ENCODE assay signal across 16 cellular contexts in the genomic region with DNA sequence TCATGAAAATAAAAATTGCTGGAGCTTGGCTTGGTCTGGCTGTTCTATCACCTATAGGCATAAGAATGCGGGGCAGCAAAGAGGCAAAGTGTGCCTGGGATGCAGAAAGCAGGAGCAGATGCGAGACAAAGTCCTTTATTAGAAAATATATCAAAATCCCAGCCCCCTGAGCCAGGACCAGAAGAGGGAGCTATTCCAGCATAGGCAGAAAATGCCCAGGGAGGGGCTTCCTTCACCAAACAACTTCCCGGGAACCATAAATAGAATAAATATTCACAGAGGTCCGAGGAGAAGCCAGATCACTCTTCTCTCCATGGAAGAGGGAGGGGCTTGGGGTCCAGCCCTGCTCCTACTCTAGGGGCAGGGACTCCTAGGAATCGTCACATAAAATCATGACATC. TPM values are rescaled to one million over a fixed set of nuclear protein-coding genes. Genes with fewer than 3 reads are reported as not detected.
DNase-seq lines count a peak whose midpoint lies in the region; ATAC-seq, FAIRE-seq and TF ChIP-seq lines count a peak whose summit lies in the region.
"Had no signal": no experiment of that assay in that cellular context is flagged by ENCODE, and none has a peak within 500 bp of the region (broad histone marks: within the 10 kb centered on the region; RNA-seq: fewer than 3 reads in every experiment).

No MANE protein-coding gene starts in this region.

- peaks cover 5% of the 10 kb centered on the region for H3K79me2 ChIP-seq in PC-9 (ENCODE audit: low read depth)

- H4K20me1 ChIP-seq in PC-9 (ENCODE audit: insufficient read depth), result no peaks in the 10 kb centered on the region

- no peak for ATAC-seq in A549
- ATAC-seq in HG03460 (IDR thresholded peaks at IDR 0.05; ENCODE audit: unreplicated experiment), result no peak
- ATAC-seq: CD8-positive, alpha-beta T cell had no signal

- H3K4me1 Mint-ChIP-seq in Calu3 (ENCODE audit: low read depth, unreplicated experiment), result peaks cover 8% of the 10 kb centered on the region

- BruUV-seq in Calu3 (replicated peaks; lab: Mats Ljungman, UMichigan) (no TSS peak), PC-9 (replicated peaks; lab: Mats Ljungman, UMichigan) (no TSS peak)

- no peaks in the 10 kb centered on the region for H3K27me3 Mint-ChIP-seq in Calu3 (ENCODE audit: unreplicated experiment)
- H3K27me3 Mint-ChIP-seq: naive B cell had no signal

- intact Hi-C loops in Calu3 (cut with micrococcal nuclease; ENCODE audit: unreplicated experiment) (no loop called here), PC-9 (cut with micrococcal nuclease; ENCODE audit: unreplicated experiment) (no loop called here)

- H3F3A ChIP-seq in PC-9 (ENCODE audit: insufficient read depth, low read depth), result peaks cover 7% of the 10 kb centered on the region; the same call in 1 of the 2 replicates

- H3K9me2 ChIP-seq in PC-9 (ENCODE audit: insufficient read depth), result no peaks in the 10 kb centered on the region

- peak; percentile 10; the same call in 1 of the 3 replicates for TF ChIP-seq CTCF in A549 (IDR thresholded peaks at IDR 0.05)
- TF ChIP-seq CTCF in Calu3 (IDR thresholded peaks at IDR 0.05; ENCODE audit: unreplicated experiment), result peak; percentile 13
- peak; percentile 27; the same call in 1 of the 2 replicates for TF ChIP-seq CTCF in PC-9 (conservative IDR thresholded peaks at IDR 0.05)
- peak; percentile 26 for TF ChIP-seq CTCF in fibroblast of the aortic adventitia (IDR thresholded peaks at IDR 0.05; ENCODE audit: insufficient read depth, low read length)

- H3K36me3 Mint-ChIP-seq in Calu3 (ENCODE audit: insufficient read depth, unreplicated experiment), result peaks cover 56% of the 10 kb centered on the region

- no peak overlapping the region for H3K27ac Mint-ChIP-seq in Calu3 (ENCODE audit: unreplicated experiment)
- H3K27ac Mint-ChIP-seq: CD8-positive, alpha-beta T cell had no signal

- POLR2A ChIA-PET in A549 (lab: Yijun Ruan, JAX), result no interaction called here
- POLR2A ChIA-PET in PC-9 (lab: Charles Lee; ENCODE audit: unreplicated experiment), result no interaction called here

- DNase-seq in A549 (ENCODE audit: low read depth in 1 of 2, low spot score in 1 of 2) (no peak), Calu3 (no peak), PC-9 (no peak), fibroblast of the aortic adventitia (ENCODE audit: low read depth) (no peak), putamen (ENCODE audit: low spot score) (no peak), small intestine (no peak)
- no peak for DNase-seq in stimulated activated CD4-positive, alpha-beta T cell treated with anti-CD3 and anti-CD28 coated beads, Interleukin-4, amount 100 ng/mL, for 24 hours
- DNase-seq: CD8-positive, alpha-beta T cell; effector memory CD4-positive, alpha-beta T cell; naive B cell; NCI-H1436; NCI-H524; Right ventricle myocardium superior had no signal

- H3K4me3 ChIP-seq in A549 (no peak overlapping the region), PC-9 (no peak overlapping the region), fibroblast of the aortic adventitia (ENCODE audit: low read depth, low read length) (no peak overlapping the region), small intestine (ENCODE audit: low read depth in 1 of 2, low read length in 2 of 2) (no peak overlapping the region)
- H3K4me3 ChIP-seq: right atrium auricular region had no signal

- H3K27me3 ChIP-seq in PC-9 (ENCODE audit: insufficient read depth, low read depth) (no peaks in the 10 kb centered on the region), small intestine (ENCODE audit: control insufficient read depth in 2 of 2, insufficient read depth in 2 of 2, low read length in 2 of 2) (no peaks in the 10 kb centered on the region)
- H3K27me3 ChIP-seq: right atrium auricular region had no signal

- H3K4me2 ChIP-seq in A549, result no peak overlapping the region
- H3K4me2 ChIP-seq in PC-9, result no peak overlapping the region

- H3K4me3 Mint-ChIP-seq in Calu3 (ENCODE audit: low read depth, unreplicated experiment), result no peak overlapping the region
- H3K4me3 Mint-ChIP-seq: CD8-positive, alpha-beta T cell had no signal

- peaks cover 11% of the 10 kb centered on the region for H3K36me3 ChIP-seq in PC-9 (ENCODE audit: low read depth)
- peaks cover 6 to 10% of the 10 kb centered on the region in 2 donors for H3K36me3 ChIP-seq in small intestine (ENCODE audit: control insufficient read depth in 2 of 2, insufficient read depth in 2 of 2, low read length in 2 of 2)

- H3K27ac ChIP-seq in A549 (no peak overlapping the region), PC-9 (no peak overlapping the region), small intestine (ENCODE audit: low read depth in 1 of 2, low read length in 1 of 2) (no peak overlapping the region)

- TF ChIP-seq RAD21 in A549 (conservative IDR thresholded peaks at IDR 0.05 in 1 of 2, IDR thresholded peaks at IDR 0.05 in 1 of 2), result no peak

- H3K4me1 ChIP-seq in A549 (peaks cover 11% of the 10 kb centered on the region; the same call in 2 of the 3 replicates), PC-9 (replicated peaks; ENCODE audit: insufficient read depth) (peaks cover 8% of the 10 kb centered on the region), small intestine (ENCODE audit: control insufficient read depth in 2 of 2, insufficient read depth in 1 of 2, low read depth in 1 of 2, low read length in 1 of 2) (peaks cover 0 to 6% of the 10 kb centered on the region in 2 donors)

- H3K9me3 ChIP-seq in A549 (no peaks in the 10 kb centered on the region), PC-9 (ENCODE audit: insufficient read depth, low read depth) (no peaks in the 10 kb centered on the region), small intestine (ENCODE audit: control insufficient read depth, low read depth) (no peaks in the 10 kb centered on the region)
- H3K9me3 ChIP-seq: right atrium auricular region had no signal

- WGBS in A549 (ENCODE audit: missing lambda C conversion rate), result 72% methylated on average over 5 of the region's 5 CpGs
- 62 to 68% (median 66%) methylated on average over 5 of the region's 5 CpGs for WGBS in small intestine, 3 donors

- H2AFZ ChIP-seq in PC-9, result no peak overlapping the region

- CTCF ChIA-PET in A549 (lab: Yijun Ruan, JAX) (interaction anchor here (0.6 to 3.2 kb wide), 5 partner anchors 10 to 37 kb away, joined by 3 to 14 read pairs (median 7); a partner anchor contains a TSS), Calu3 (lab: Charles Lee) (no interaction called here), PC-9 (lab: Charles Lee) (interaction anchor here (0.5 kb wide), 1 partner anchor 1142 kb away, joined by 4 read pairs; no protein-coding TSS in a partner anchor)

- no peak for TF ChIP-seq EP300 in A549 (IDR thresholded peaks at IDR 0.05)

- no peak for TF ChIP-seq POLR2A in A549 (IDR thresholded peaks at IDR 0.05; ENCODE audit: low read length)

- H3K9me3 Mint-ChIP-seq in Calu3 (ENCODE audit: low read depth, unreplicated experiment), result no peaks in the 10 kb centered on the region
- H3K9me3 Mint-ChIP-seq: CD8-positive, alpha-beta T cell; naive B cell had no signal

- FAIRE-seq in A549 (lab: Jason Lieb, UNC) (no peak), small intestine (lab: Jason Lieb, UNC) (no peak)
- FAIRE-seq: TTC549 had no signal

RNA-seq across cellular contexts. Expression of a gene that starts 5.0 kb away (rescaled TPM):
- polyA plus RNA-seq in A549 (2011; rRNA removed) (13.8 and 16.4 TPM in 2 replicates), A549 (2017; fragmentation: RNase III; extraction: RNeasy Plus Mini Kit Qiagen cat#74134 plus additional on column Dnase treatment) (13.5 to 16.1 TPM (median 14.1 TPM) in 3 replicates), small intestine (10 to 100 TPM; 12.6 to 51.9 (median 18.1) TPM)
- polyA plus RNA-seq in A549 (2012; cell fraction: cytosol; rRNA removed), result 14.2 and 17.6 TPM in 2 replicates
- 50.6 and 54.8 TPM in 2 replicates for polyA plus RNA-seq in A549 (2012; cell fraction: nucleus; rRNA removed)
- 14.8 and 18.4 TPM in 2 replicates for polyA minus RNA-seq in A549 (2011; rRNA and poly(A)+ RNA removed)
- total RNA-seq in Calu3 (2022) (25.7 and 27.1 TPM in 2 replicates), PC-9 (2021) (23.1 and 26.4 TPM in 2 replicates), fibroblast of the aortic adventitia (ENCODE audit: low replicate concordance) (14.0 and 16.0 TPM in 2 replicates)

RNA-seq across cellular contexts. Expression of a gene that starts 6.1 kb away (rescaled TPM):
- polyA plus RNA-seq in A549 (2011; rRNA removed), result 25.3 and 31.4 TPM in 2 replicates
- 35.0 and 40.9 TPM in 2 replicates for polyA plus RNA-seq in A549 (2012; cell fraction: cytosol; rRNA removed)
- 51.5 and 54.2 TPM in 2 replicates for polyA plus RNA-seq in A549 (2012; cell fraction: nucleus; rRNA removed)
- polyA plus RNA-seq in A549 (2017; fragmentation: RNase III; extraction: RNeasy Plus Mini Kit Qiagen cat#74134 plus additional on column Dnase treatment), result 23.3 to 26.7 TPM (median 25.5 TPM) in 3 replicates
- polyA minus RNA-seq in A549 (2011; rRNA and poly(A)+ RNA removed), result 19.1 and 20.1 TPM in 2 replicates
- total RNA-seq in Calu3 (2022), result 51.9 and 59.2 TPM in 2 replicates
- 35.5 and 47.8 TPM in 2 replicates for total RNA-seq in PC-9 (2021)
- 8.3 and 11.4 TPM in 2 replicates for total RNA-seq in fibroblast of the aortic adventitia (ENCODE audit: low replicate concordance)
- 10 to 100 TPM; 16.5 to 34.3 (median 25.1) TPM for polyA plus RNA-seq in small intestine

RNA-seq across cellular contexts. Expression of a gene that starts 11.9 kb away (rescaled TPM):
- polyA plus RNA-seq in A549 (2011; rRNA removed) (22.6 and 26.3 TPM in 2 replicates), A549 (2017; fragmentation: RNase III; extraction: RNeasy Plus Mini Kit Qiagen cat#74134 plus additional on column Dnase treatment) (21.8 to 23.8 TPM (median 23.6 TPM) in 3 replicates), small intestine (10 to 100 TPM; 15.4 to 19.7 (median 16.1) TPM)
- polyA plus RNA-seq in A549 (2012; cell fraction: cytosol; rRNA removed), result 30.2 and 37.9 TPM in 2 replicates
- 85.4 and 101 TPM in 2 replicates for polyA plus RNA-seq in A549 (2012; cell fraction: nucleus; rRNA removed)
- 22.4 and 26.0 TPM in 2 replicates for polyA minus RNA-seq in A549 (2011; rRNA and poly(A)+ RNA removed)
- total RNA-seq in Calu3 (2022) (35.8 and 40.9 TPM in 2 replicates), PC-9 (2021) (32.3 and 34.8 TPM in 2 replicates), fibroblast of the aortic adventitia (ENCODE audit: low replicate concordance) (6.1 and 11.6 TPM in 2 replicates)

RNA-seq across cellular contexts. Expression of a gene that starts 17.4 kb away (rescaled TPM):
- 110 and 115 TPM in 2 replicates for polyA plus RNA-seq in A549 (2011; rRNA removed)
- 70.5 and 81.9 TPM in 2 replicates for polyA plus RNA-seq in A549 (2012; cell fraction: cytosol; rRNA removed)
- polyA plus RNA-seq in A549 (2012; cell fraction: nucleus; rRNA removed), result 26.5 and 34.9 TPM in 2 replicates
- 149 to 153 TPM (median 150 TPM) in 3 replicates for polyA plus RNA-seq in A549 (2017; fragmentation: RNase III; extraction: RNeasy Plus Mini Kit Qiagen cat#74134 plus additional on column Dnase treatment)
- polyA minus RNA-seq in A549 (2011; rRNA and poly(A)+ RNA removed), result 50.4 and 54.5 TPM in 2 replicates
- 77.5 and 85.8 TPM in 2 replicates for total RNA-seq in Calu3 (2022)
- total RNA-seq in PC-9 (2021), result 74.2 and 74.9 TPM in 2 replicates
- total RNA-seq in fibroblast of the aortic adventitia (ENCODE audit: low replicate concordance), result 65.3 and 111 TPM in 2 replicates
- polyA plus RNA-seq in small intestine, result 100 to 1,000 TPM; 148 to 193 (median 187) TPM

RNA-seq across cellular contexts. Expression of a gene that starts 27.7 kb away (rescaled TPM):
- not detected in 2 replicates for polyA plus RNA-seq in A549 (2011; rRNA removed)
- under 0.01 and 0.01 TPM in 2 replicates for polyA plus RNA-seq in A549 (2012; cell fraction: cytosol; rRNA removed)
- polyA plus RNA-seq in A549 (2012; cell fraction: nucleus; rRNA removed), result 0.01 TPM in 1 of 2 replicates, not detected in the other
- 0.01 TPM in 1 of 3 replicates, not detected in the others for polyA plus RNA-seq in A549 (2017; fragmentation: RNase III; extraction: RNeasy Plus Mini Kit Qiagen cat#74134 plus additional on column Dnase treatment)
- not detected in 2 replicates for polyA minus RNA-seq in A549 (2011; rRNA and poly(A)+ RNA removed)
- not detected in 2 replicates for total RNA-seq in Calu3 (2022)
- total RNA-seq in PC-9 (2021), result 0.08 TPM in 1 of 2 replicates, not detected in the other
- 1.1 and 3.1 TPM in 2 replicates for total RNA-seq in fibroblast of the aortic adventitia (ENCODE audit: low replicate concordance)
- polyA plus RNA-seq in small intestine, result 1 to 10 TPM in 1 of 3 donors, under 1 TPM in 2; under 0.01 to 7.9 (median 0.27) TPM
